In genomic region chr11:65386307-65387081, GRCh38 we compare ENCODE assay signal across 8 cellular contexts. TPM values are rescaled to one million over a fixed set of nuclear protein-coding genes. Genes with fewer than 3 reads are reported as not detected.
DNase-seq lines count a peak whose midpoint lies in the region; TF ChIP-seq lines count a peak whose summit lies in the region.

Gene FRMD8 (plus strand): TSS chr11:65386637. CDS start chr11:65387037, 400 bp downstream.

- TF ChIP-seq POLR2A in esophagus squamous epithelium (IDR thresholded peaks at IDR 0.05), result peak in 3 of 4 donors; percentile 95 to 96 (median 96)

- H3K27me3 ChIP-seq in esophagus squamous epithelium, result no peaks in the 10 kb centered on the region

- H3K4me1 ChIP-seq in esophagus squamous epithelium, result peaks cover 76 to 97% (median 88%) of the 10 kb centered on the region in 3 donors

- intact Hi-C loops in esophagus squamous epithelium (cut with DNase I), result no loop called here

- WGBS in esophagus squamous epithelium, 2 donors, result 1% methylated on average over 22 of the region's 70 CpGs; no CpG with 5 or more reads in 1 of the 2 donors

- in situ Hi-C loops in KBM-7 (cut with MboI; ENCODE audit: low pct_unique_long_range_greater_than_20kb, low sequenced_read_pairs), result no loop called here

- TF ChIP-seq CTCF in esophagus squamous epithelium (IDR thresholded peaks at IDR 0.05), result no peak

- H3K4me3 ChIP-seq in esophagus squamous epithelium, result peak within 1 kb of the TSS; percentile 73 to 99 (median 88)

- peak within 1 kb of the TSS; percentile 95 to 99 (median 98) for H3K27ac ChIP-seq in esophagus squamous epithelium

- no peaks in the 10 kb centered on the region for H3K9me3 ChIP-seq in esophagus squamous epithelium

- peak; percentile 77 for DNase-seq in NK-92 treated with Interleukin-12 subunit alpha and Interleukin-12 subunit beta, amount 100 ng/mL, for 24 hours (lab: John Stamatoyannopoulos, UW)
- no peak for DNase-seq in NK-92 (lab: John Stamatoyannopoulos, UW; ENCODE audit: unreplicated experiment)
- peak; percentile 80 for DNase-seq in KBM-7
- DNase-seq in RKO (ENCODE audit: low spot score), result peak; percentile 84
- peak; percentile 87 for DNase-seq in activated T-helper 1 cell treated with Interleukin-2 at 50 U/mL for 16 hours (ENCODE audit: low read depth)
- DNase-seq in esophagus squamous epithelium (lab: John Stamatoyannopoulos, UW), result peak; percentile 61
- DNase-seq in myocyte (ENCODE audit: low read depth), result peak; percentile 87
- DNase-seq in stimulated activated CD8-positive, alpha-beta memory T cell treated with anti-CD3 and anti-CD28 coated beads, Interleukin-7, amount 100 ng/mL, for 24 hours (ENCODE audit: low read depth), result peak; percentile 62

- peaks cover 0 to 25% (median 0%) of the 10 kb centered on the region in 3 donors for H3K36me3 ChIP-seq in esophagus squamous epithelium

RNA-seq across cellular contexts. Expression of gene FRMD8, which starts in this region (rescaled TPM):
- total RNA-seq in esophagus squamous epithelium, result 10 to 100 TPM; 44.1 to 88.7 (median 81.0) TPM
- total RNA-seq in myocyte, result 36.2 and 49.1 TPM in 2 replicates
- polyA plus RNA-seq in myocyte (2012), result 18.2 TPM
